1 cellular context compared by ENCODE assay signal in genomic region chr1:155911156-155912055, GRCh38.
TF ChIP-seq lines count a peak whose summit lies in the region.

A gene with protein sequence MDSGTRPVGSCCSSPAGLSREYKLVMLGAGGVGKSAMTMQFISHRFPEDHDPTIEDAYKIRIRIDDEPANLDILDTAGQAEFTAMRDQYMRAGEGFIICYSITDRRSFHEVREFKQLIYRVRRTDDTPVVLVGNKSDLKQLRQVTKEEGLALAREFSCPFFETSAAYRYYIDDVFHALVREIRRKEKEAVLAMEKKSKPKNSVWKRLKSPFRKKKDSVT (minus strand): TSS chr1:155911349. CDS start chr1:155910761, 588 bp downstream.

TF ChIP-seq in HepG2, 621 proteins besides CTCF, POLR2A, EP300 and RAD21 (continued from another document and continues in another):
- TF ChIP-seq, protein P1, sequence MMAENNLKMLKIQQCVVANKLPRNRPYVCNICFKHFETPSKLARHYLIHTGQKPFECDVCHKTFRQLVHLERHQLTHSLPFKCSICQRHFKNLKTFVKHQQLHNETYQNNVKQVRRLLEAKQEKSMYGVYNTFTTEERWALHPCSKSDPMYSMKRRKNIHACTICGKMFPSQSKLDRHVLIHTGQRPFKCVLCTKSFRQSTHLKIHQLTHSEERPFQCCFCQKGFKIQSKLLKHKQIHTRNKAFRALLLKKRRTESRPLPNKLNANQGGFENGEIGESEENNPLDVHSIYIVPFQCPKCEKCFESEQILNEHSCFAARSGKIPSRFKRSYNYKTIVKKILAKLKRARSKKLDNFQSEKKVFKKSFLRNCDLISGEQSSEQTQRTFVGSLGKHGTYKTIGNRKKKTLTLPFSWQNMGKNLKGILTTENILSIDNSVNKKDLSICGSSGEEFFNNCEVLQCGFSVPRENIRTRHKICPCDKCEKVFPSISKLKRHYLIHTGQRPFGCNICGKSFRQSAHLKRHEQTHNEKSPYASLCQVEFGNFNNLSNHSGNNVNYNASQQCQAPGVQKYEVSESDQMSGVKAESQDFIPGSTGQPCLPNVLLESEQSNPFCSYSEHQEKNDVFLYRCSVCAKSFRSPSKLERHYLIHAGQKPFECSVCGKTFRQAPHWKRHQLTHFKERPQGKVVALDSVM (CRISPR knock-in tag; IDR thresholded peaks at IDR 0.05): no peak
- TF ChIP-seq FUBP1 (CRISPR knock-in tag; IDR thresholded peaks at IDR 0.05; ENCODE audit: borderline replicate concordance) (no peak), ZNF34 (CRISPR knock-in tag; IDR thresholded peaks at IDR 0.05; ENCODE audit: borderline replicate concordance) (no peak), ARID2 (CRISPR knock-in tag; IDR thresholded peaks at IDR 0.05; ENCODE audit: borderline replicate concordance) (no peak), ZNF354B (CRISPR knock-in tag; IDR thresholded peaks at IDR 0.05) (no peak), RELA (CRISPR knock-in tag; IDR thresholded peaks at IDR 0.05) (no peak), YEATS2 (CRISPR knock-in tag; IDR thresholded peaks at IDR 0.05; ENCODE audit: borderline replicate concordance) (peak; percentile 38; the same call in 1 of the 2 replicates), ZSCAN29 (CRISPR knock-in tag; conservative IDR thresholded peaks at IDR 0.05) (no peak), CENPBD1 (CRISPR knock-in tag; IDR thresholded peaks at IDR 0.05; ENCODE audit: borderline replicate concordance, low read depth) (no peak), MTA1 (CRISPR knock-in tag; IDR thresholded peaks at IDR 0.05; ENCODE audit: borderline replicate concordance) (no peak), ZNF615 (CRISPR knock-in tag; IDR thresholded peaks at IDR 0.05; ENCODE audit: borderline replicate concordance) (no peak), NFYB (CRISPR knock-in tag; IDR thresholded peaks at IDR 0.05) (no peak), ZNF747 (CRISPR knock-in tag; IDR thresholded peaks at IDR 0.05; ENCODE audit: borderline replicate concordance) (no peak), BCL3 (CRISPR knock-in tag; IDR thresholded peaks at IDR 0.05) (no peak), ZFP91 (CRISPR knock-in tag; IDR thresholded peaks at IDR 0.05; ENCODE audit: borderline replicate concordance) (peak; percentile 35; the same call in 1 of the 2 replicates), ZNF839 (CRISPR knock-in tag; IDR thresholded peaks at IDR 0.05; ENCODE audit: borderline replicate concordance) (no peak), ZNF777 (CRISPR knock-in tag; IDR thresholded peaks at IDR 0.05) (no peak), SCMH1 (CRISPR knock-in tag; IDR thresholded peaks at IDR 0.05; ENCODE audit: borderline replicate concordance) (no peak), ZSCAN21 (CRISPR knock-in tag; IDR thresholded peaks at IDR 0.05; ENCODE audit: borderline replicate concordance) (0 out of 2 replicates have a peak, but pooled peaks have one; percentile 26), BHLHE40 (IDR thresholded peaks at IDR 0.05; ENCODE audit: low read length) (no peak), HIVEP1 (CRISPR knock-in tag; IDR thresholded peaks at IDR 0.05) (no peak), ZSCAN22 (CRISPR knock-in tag; IDR thresholded peaks at IDR 0.05) (no peak), ZNF275 (CRISPR knock-in tag; IDR thresholded peaks at IDR 0.05; ENCODE audit: borderline replicate concordance) (no peak), KMT2B (CRISPR knock-in tag; IDR thresholded peaks at IDR 0.05) (peak; percentile 55; the same call in 1 of the 2 replicates), SMARCC2 (IDR thresholded peaks at IDR 0.05) (no peak), ZNF260 (CRISPR knock-in tag; IDR thresholded peaks at IDR 0.05; ENCODE audit: borderline replicate concordance, low read depth) (no peak), IRX3 (CRISPR knock-in tag; IDR thresholded peaks at IDR 0.05; ENCODE audit: borderline replicate concordance, low read depth) (no peak), ZNF556 (CRISPR knock-in tag; IDR thresholded peaks at IDR 0.05; ENCODE audit: borderline replicate concordance) (no peak), ZNF788 (CRISPR knock-in tag; IDR thresholded peaks at IDR 0.05; ENCODE audit: borderline replicate concordance) (no peak), KDM1A (CRISPR knock-in tag; IDR thresholded peaks at IDR 0.05) (no peak), TBP (CRISPR knock-in tag; IDR thresholded peaks at IDR 0.05) (no peak), IRF2 (CRISPR knock-in tag; IDR thresholded peaks at IDR 0.05) (peak; percentile 20; the same call in 1 of the 2 replicates), CBX5 (CRISPR knock-in tag; IDR thresholded peaks at IDR 0.05; ENCODE audit: borderline replicate concordance) (peak; percentile 28; the same call in 1 of the 2 replicates), MIER2 (CRISPR knock-in tag; IDR thresholded peaks at IDR 0.05) (no peak), ZMYM4 (CRISPR knock-in tag; IDR thresholded peaks at IDR 0.05) (peak; percentile 47), ZNF75D (CRISPR knock-in tag; IDR thresholded peaks at IDR 0.05; ENCODE audit: borderline replicate concordance) (no peak), SOX13 (IDR thresholded peaks at IDR 0.05) (no peak), SOX13 (CRISPR knock-in tag; conservative IDR thresholded peaks at IDR 0.05 in 1 of 2, IDR thresholded peaks at IDR 0.05 in 1 of 2) (0 out of 4 replicates have a peak, but pooled peaks of 1 of the 2 experiments have one; percentile 15), KLF15 (CRISPR knock-in tag; IDR thresholded peaks at IDR 0.05; ENCODE audit: borderline replicate concordance) (no peak; the same call in 1 of the 2 replicates), JUNB (CRISPR knock-in tag; IDR thresholded peaks at IDR 0.05; ENCODE audit: borderline replicate concordance) (no peak), CENPT (CRISPR knock-in tag; IDR thresholded peaks at IDR 0.05; ENCODE audit: low read depth) (no peak), MLXIP (CRISPR knock-in tag; IDR thresholded peaks at IDR 0.05; ENCODE audit: borderline replicate concordance) (no peak), ZNF605 (CRISPR knock-in tag; IDR thresholded peaks at IDR 0.05) (no peak; the same call in 1 of the 2 replicates)
- TF ChIP-seq, protein P2, sequence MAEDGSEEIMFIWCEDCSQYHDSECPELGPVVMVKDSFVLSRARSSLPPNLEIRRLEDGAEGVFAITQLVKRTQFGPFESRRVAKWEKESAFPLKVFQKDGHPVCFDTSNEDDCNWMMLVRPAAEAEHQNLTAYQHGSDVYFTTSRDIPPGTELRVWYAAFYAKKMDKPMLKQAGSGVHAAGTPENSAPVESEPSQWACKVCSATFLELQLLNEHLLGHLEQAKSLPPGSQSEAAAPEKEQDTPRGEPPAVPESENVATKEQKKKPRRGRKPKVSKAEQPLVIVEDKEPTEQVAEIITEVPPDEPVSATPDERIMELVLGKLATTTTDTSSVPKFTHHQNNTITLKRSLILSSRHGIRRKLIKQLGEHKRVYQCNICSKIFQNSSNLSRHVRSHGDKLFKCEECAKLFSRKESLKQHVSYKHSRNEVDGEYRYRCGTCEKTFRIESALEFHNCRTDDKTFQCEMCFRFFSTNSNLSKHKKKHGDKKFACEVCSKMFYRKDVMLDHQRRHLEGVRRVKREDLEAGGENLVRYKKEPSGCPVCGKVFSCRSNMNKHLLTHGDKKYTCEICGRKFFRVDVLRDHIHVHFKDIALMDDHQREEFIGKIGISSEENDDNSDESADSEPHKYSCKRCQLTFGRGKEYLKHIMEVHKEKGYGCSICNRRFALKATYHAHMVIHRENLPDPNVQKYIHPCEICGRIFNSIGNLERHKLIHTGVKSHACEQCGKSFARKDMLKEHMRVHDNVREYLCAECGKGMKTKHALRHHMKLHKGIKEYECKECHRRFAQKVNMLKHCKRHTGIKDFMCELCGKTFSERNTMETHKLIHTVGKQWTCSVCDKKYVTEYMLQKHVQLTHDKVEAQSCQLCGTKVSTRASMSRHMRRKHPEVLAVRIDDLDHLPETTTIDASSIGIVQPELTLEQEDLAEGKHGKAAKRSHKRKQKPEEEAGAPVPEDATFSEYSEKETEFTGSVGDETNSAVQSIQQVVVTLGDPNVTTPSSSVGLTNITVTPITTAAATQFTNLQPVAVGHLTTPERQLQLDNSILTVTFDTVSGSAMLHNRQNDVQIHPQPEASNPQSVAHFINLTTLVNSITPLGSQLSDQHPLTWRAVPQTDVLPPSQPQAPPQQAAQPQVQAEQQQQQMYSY (CRISPR knock-in tag; IDR thresholded peaks at IDR 0.05): no peak
- TF ChIP-seq, protein P3, sequence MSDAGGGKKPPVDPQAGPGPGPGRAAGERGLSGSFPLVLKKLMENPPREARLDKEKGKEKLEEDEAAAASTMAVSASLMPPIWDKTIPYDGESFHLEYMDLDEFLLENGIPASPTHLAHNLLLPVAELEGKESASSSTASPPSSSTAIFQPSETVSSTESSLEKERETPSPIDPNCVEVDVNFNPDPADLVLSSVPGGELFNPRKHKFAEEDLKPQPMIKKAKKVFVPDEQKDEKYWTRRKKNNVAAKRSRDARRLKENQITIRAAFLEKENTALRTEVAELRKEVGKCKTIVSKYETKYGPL (CRISPR knock-in tag; IDR thresholded peaks at IDR 0.05): no peak
- TF ChIP-seq, protein P4, sequence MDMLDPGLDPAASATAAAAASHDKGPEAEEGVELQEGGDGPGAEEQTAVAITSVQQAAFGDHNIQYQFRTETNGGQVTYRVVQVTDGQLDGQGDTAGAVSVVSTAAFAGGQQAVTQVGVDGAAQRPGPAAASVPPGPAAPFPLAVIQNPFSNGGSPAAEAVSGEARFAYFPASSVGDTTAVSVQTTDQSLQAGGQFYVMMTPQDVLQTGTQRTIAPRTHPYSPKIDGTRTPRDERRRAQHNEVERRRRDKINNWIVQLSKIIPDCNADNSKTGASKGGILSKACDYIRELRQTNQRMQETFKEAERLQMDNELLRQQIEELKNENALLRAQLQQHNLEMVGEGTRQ (IDR thresholded peaks at IDR 0.05; ENCODE audit: low read depth, low read length): no peak
- TF ChIP-seq, protein P4 (CRISPR knock-in tag; IDR thresholded peaks at IDR 0.05; ENCODE audit: borderline replicate concordance): no peak
